8 cellular contexts compared by ENCODE assay signal in the genomic region with DNA sequence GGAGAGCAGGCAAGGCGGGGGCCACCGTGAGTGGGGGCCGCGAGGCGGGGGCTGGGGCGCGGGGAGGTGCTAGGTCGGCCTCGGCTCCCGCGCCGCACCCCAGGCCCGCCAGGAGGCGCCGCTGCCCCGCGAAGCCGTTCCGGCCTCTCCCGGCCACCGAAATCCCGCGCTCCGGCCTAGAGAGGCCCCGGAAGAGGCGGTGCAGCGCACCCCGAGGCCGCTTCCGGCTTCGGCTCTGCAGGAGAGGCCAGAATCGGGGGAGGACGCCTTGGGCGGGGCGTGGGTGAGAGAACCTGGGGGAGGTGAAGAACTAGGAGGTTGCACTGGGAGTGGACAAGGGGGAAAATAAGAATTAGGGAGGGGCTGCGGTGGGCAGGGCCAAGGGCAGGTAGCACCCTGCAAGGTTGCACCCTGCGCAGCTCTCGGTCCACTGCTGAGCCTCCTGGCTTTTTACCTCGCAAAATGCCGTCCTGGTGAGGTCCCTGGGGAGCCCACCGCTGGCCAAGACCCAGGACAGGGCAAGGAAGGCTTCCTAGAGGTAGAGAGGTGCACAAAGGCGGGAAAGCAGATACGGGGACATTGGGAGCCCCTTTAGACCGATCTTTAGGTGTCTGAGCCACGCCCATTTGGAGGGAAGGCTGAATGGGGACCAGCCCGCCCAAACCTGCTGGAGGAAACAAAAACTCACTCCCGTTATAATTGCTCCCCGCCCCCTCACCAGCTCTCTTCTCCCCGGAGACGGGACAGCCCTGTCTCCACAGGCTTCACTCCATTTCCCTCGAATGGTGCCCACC. TPM values are rescaled to one million over a fixed set of nuclear protein-coding genes. Genes with fewer than 3 reads are reported as not detected.
A peak's percentile ranks its signal among the peaks of the same experiment; 100 is the strongest.
DNase-seq lines count a peak whose midpoint lies in the region; FAIRE-seq and TF ChIP-seq lines count a peak whose summit lies in the region.

No MANE protein-coding gene starts in this region.

- H3K4me3 Mint-ChIP-seq in activated T-helper 1 cell treated with anti-CD3 and anti-CD28 coated beads, Interleukin-12 subunit alpha, Interleukin-12 subunit beta, Interleukin-2, Interleukin-4 antibody, amounts not matched to agents 30 ng/mL and 10 ng/mL and 1 ng/mL, durations not matched to agents 14 hours and 24 hours and 36 hours, result peak overlapping the region; percentile 90
- peak overlapping the region; percentile 92 to 95 (median 94) for H3K4me3 Mint-ChIP-seq in nephron
- H3K4me3 Mint-ChIP-seq in stimulated activated naive CD8-positive, alpha-beta T cell treated with anti-CD3 and anti-CD28 coated beads, Interleukin-15, Interleukin-2, amounts not matched to agents 100 ng/mL and 50 ng/mL, for 24 hours, result peak overlapping the region; percentile 94

- peaks cover 13% of the 10 kb centered on the region for H3K27me3 Mint-ChIP-seq in activated T-helper 1 cell treated with anti-CD3 and anti-CD28 coated beads, Interleukin-12 subunit alpha, Interleukin-12 subunit beta, Interleukin-2, Interleukin-4 antibody, amounts not matched to agents 30 ng/mL and 10 ng/mL and 1 ng/mL, durations not matched to agents 14 hours and 24 hours and 36 hours (ENCODE audit: insufficient read depth)
- H3K27me3 Mint-ChIP-seq in nephron (ENCODE audit: low read depth), result peaks cover 11% of the 10 kb centered on the region
- peaks cover 3% of the 10 kb centered on the region for H3K27me3 Mint-ChIP-seq in stimulated activated naive CD8-positive, alpha-beta T cell treated with anti-CD3 and anti-CD28 coated beads, Interleukin-15, Interleukin-2, amounts not matched to agents 100 ng/mL and 50 ng/mL, for 24 hours

- no peaks in the 10 kb centered on the region for H3K9me3 ChIP-seq in GM23248 (ENCODE audit: low read depth)

- no peaks in the 10 kb centered on the region for H3K36me3 Mint-ChIP-seq in activated T-helper 1 cell treated with anti-CD3 and anti-CD28 coated beads, Interleukin-12 subunit alpha, Interleukin-12 subunit beta, Interleukin-2, Interleukin-4 antibody, amounts not matched to agents 30 ng/mL and 10 ng/mL and 1 ng/mL, durations not matched to agents 14 hours and 24 hours and 36 hours (ENCODE audit: low read depth)
- no peaks in the 10 kb centered on the region for H3K36me3 Mint-ChIP-seq in nephron (ENCODE audit: low read depth)
- H3K36me3 Mint-ChIP-seq in stimulated activated naive CD8-positive, alpha-beta T cell treated with anti-CD3 and anti-CD28 coated beads, Interleukin-15, Interleukin-2, amounts not matched to agents 100 ng/mL and 50 ng/mL, for 24 hours (ENCODE audit: low read depth), result no peaks in the 10 kb centered on the region

- peak overlapping the region; percentile 80 for H3K4me3 ChIP-seq in GM23248

- H3K27ac ChIP-seq in GM23248, result no peak overlapping the region

- H4K20me1 ChIP-seq in GM23248 (ENCODE audit: insufficient read depth), result no peaks in the 10 kb centered on the region

- H3K9me2 ChIP-seq in GM23248 (ENCODE audit: insufficient read depth), result no peaks in the 10 kb centered on the region

- H3K9me3 Mint-ChIP-seq in activated T-helper 1 cell treated with anti-CD3 and anti-CD28 coated beads, Interleukin-12 subunit alpha, Interleukin-12 subunit beta, Interleukin-2, Interleukin-4 antibody, amounts not matched to agents 30 ng/mL and 10 ng/mL and 1 ng/mL, durations not matched to agents 14 hours and 24 hours and 36 hours, result no peaks in the 10 kb centered on the region
- no peaks in the 10 kb centered on the region for H3K9me3 Mint-ChIP-seq in nephron
- H3K9me3 Mint-ChIP-seq in stimulated activated naive CD8-positive, alpha-beta T cell treated with anti-CD3 and anti-CD28 coated beads, Interleukin-15, Interleukin-2, amounts not matched to agents 100 ng/mL and 50 ng/mL, for 24 hours, result no peaks in the 10 kb centered on the region

- WGBS in GM23248 (ENCODE audit: low coverage in 1 of 2, low lambda C conversion rate in 2 of 2, missing lambda C conversion rate in 2 of 2), 2 experiments, result 1% methylated on average over 29 to 51 of the region's 51 CpGs

- H3K79me2 ChIP-seq in GM23248 (ENCODE audit: insufficient read depth), result no peaks in the 10 kb centered on the region

- peaks cover 4% of the 10 kb centered on the region; the same call in 1 of the 2 replicates for H3K4me1 ChIP-seq in GM23248 (ENCODE audit: insufficient read depth)

- peak overlapping the region; percentile 94 for H2AFZ ChIP-seq in GM23248

- intact Hi-C loops in activated T-helper 1 cell treated with anti-CD3 and anti-CD28 coated beads, Interleukin-12 subunit alpha, Interleukin-12 subunit beta, Interleukin-2, Interleukin-4 antibody, amounts not matched to agents 30 ng/mL and 10 ng/mL and 1 ng/mL, durations not matched to agents 14 hours and 24 hours and 36 hours (cut with micrococcal nuclease), result loop anchor here (1.0 kb wide), 6 partner anchors 8 to 72 kb away; a partner anchor contains a TSS

- peaks cover 34% of the 10 kb centered on the region for H3K4me1 Mint-ChIP-seq in activated T-helper 1 cell treated with anti-CD3 and anti-CD28 coated beads, Interleukin-12 subunit alpha, Interleukin-12 subunit beta, Interleukin-2, Interleukin-4 antibody, amounts not matched to agents 30 ng/mL and 10 ng/mL and 1 ng/mL, durations not matched to agents 14 hours and 24 hours and 36 hours (ENCODE audit: low read depth)
- H3K4me1 Mint-ChIP-seq in nephron, result peaks cover 29% of the 10 kb centered on the region
- peaks cover 40% of the 10 kb centered on the region for H3K4me1 Mint-ChIP-seq in stimulated activated naive CD8-positive, alpha-beta T cell treated with anti-CD3 and anti-CD28 coated beads, Interleukin-15, Interleukin-2, amounts not matched to agents 100 ng/mL and 50 ng/mL, for 24 hours (ENCODE audit: low read depth)

- peak; percentile 91 to 99 (median 93) for TF ChIP-seq CTCF in nephron (IDR thresholded peaks at IDR 0.05; ENCODE audit: unreplicated experiment in 3 of 3)

- in situ Hi-C loops in GM23248 (cut with MboI), result no loop called here

- H3K36me3 ChIP-seq in GM23248 (ENCODE audit: low read depth), result no peaks in the 10 kb centered on the region

- no peaks in the 10 kb centered on the region for H3F3A ChIP-seq in GM23248 (ENCODE audit: insufficient read depth)

- peak overlapping the region; percentile 83 for H3K4me2 ChIP-seq in GM23248 (ENCODE audit: unreplicated experiment)

- peak overlapping the region; percentile 90 for H3K27ac Mint-ChIP-seq in activated T-helper 1 cell treated with anti-CD3 and anti-CD28 coated beads, Interleukin-12 subunit alpha, Interleukin-12 subunit beta, Interleukin-2, Interleukin-4 antibody, amounts not matched to agents 30 ng/mL and 10 ng/mL and 1 ng/mL, durations not matched to agents 14 hours and 24 hours and 36 hours
- peak overlapping the region; percentile 92 to 98 (median 98) for H3K27ac Mint-ChIP-seq in nephron
- H3K27ac Mint-ChIP-seq in stimulated activated naive CD8-positive, alpha-beta T cell treated with anti-CD3 and anti-CD28 coated beads, Interleukin-15, Interleukin-2, amounts not matched to agents 100 ng/mL and 50 ng/mL, for 24 hours, result peak overlapping the region; percentile 93

- FAIRE-seq in RCC 7860 (lab: Jason Lieb, UNC), result no peak

- DNase-seq in EH (ENCODE audit: low read depth) (peak; percentile 89), GM23248 (peak; percentile 96), LHCN-M2 (ENCODE audit: low read depth) (peak; percentile 84), RCC 7860 (ENCODE audit: low spot score) (peak; percentile 77), fibroblast of peridontal ligament (ENCODE audit: extremely low read depth) (peak; percentile 81)
- DNase-seq in activated T-helper 1 cell treated with anti-CD3 and anti-CD28 coated beads, Interleukin-12 subunit alpha, Interleukin-12 subunit beta, Interleukin-2, Interleukin-4 antibody, amounts not matched to agents 30 ng/mL and 10 ng/mL and 1 ng/mL, durations not matched to agents 14 hours and 24 hours and 36 hours (ENCODE audit: low spot score), result peak; percentile 91

- H3K27me3 ChIP-seq in GM23248 (replicated peaks; ENCODE audit: insufficient read depth), result no peaks in the 10 kb centered on the region

- H3K9ac ChIP-seq in GM23248, result peak overlapping the region; percentile 70

RNA-seq across cellular contexts. Expression of a gene that starts 8.4 kb away (rescaled TPM):
- total RNA-seq in GM23248 (2014; rRNA removed; shearing (Covaris generic)), result 393 and 427 TPM in 2 replicates
- polyA plus RNA-seq in GM23248 (2016; fragmentation: Nextera tagmentation; extraction: Ambion mirVana), result 424 and 426 TPM in 2 replicates
- total RNA-seq in LHCN-M2 (2014; rRNA removed), result 297 and 323 TPM in 2 replicates
- 515 TPM for polyA plus RNA-seq in LHCN-M2 (2012)
- total RNA-seq in activated T-helper 1 cell treated with anti-CD3 and anti-CD28 coated beads, Interleukin-12 subunit alpha, Interleukin-12 subunit beta, Interleukin-2, Interleukin-4 antibody, amounts not matched to agents 30 ng/mL and 10 ng/mL and 1 ng/mL, durations not matched to agents 14 hours and 24 hours and 36 hours, result 237 and 238 TPM in 2 replicates

RNA-seq across cellular contexts. Expression of a gene that starts 22.5 kb away (rescaled TPM):
- under 0.01 TPM in 1 of 2 replicates, not detected in the other for total RNA-seq in GM23248 (2014; rRNA removed; shearing (Covaris generic))
- polyA plus RNA-seq in GM23248 (2016; fragmentation: Nextera tagmentation; extraction: Ambion mirVana), result 0.36 and 0.93 TPM in 2 replicates
- total RNA-seq in LHCN-M2 (2014; rRNA removed), result 1.1 TPM in 1 of 2 replicates, not detected in the other
- 0.02 TPM for polyA plus RNA-seq in LHCN-M2 (2012)
- not detected in 2 replicates for total RNA-seq in activated T-helper 1 cell treated with anti-CD3 and anti-CD28 coated beads, Interleukin-12 subunit alpha, Interleukin-12 subunit beta, Interleukin-2, Interleukin-4 antibody, amounts not matched to agents 30 ng/mL and 10 ng/mL and 1 ng/mL, durations not matched to agents 14 hours and 24 hours and 36 hours

RNA-seq across cellular contexts. Expression of a gene that starts 36.2 kb away (rescaled TPM):
- total RNA-seq in GM23248 (2014; rRNA removed; shearing (Covaris generic)), result not detected in 2 replicates
- not detected in 2 replicates for polyA plus RNA-seq in GM23248 (2016; fragmentation: Nextera tagmentation; extraction: Ambion mirVana)
- not detected in 2 replicates for total RNA-seq in LHCN-M2 (2014; rRNA removed)
- not detected for polyA plus RNA-seq in LHCN-M2 (2012)
- total RNA-seq in activated T-helper 1 cell treated with anti-CD3 and anti-CD28 coated beads, Interleukin-12 subunit alpha, Interleukin-12 subunit beta, Interleukin-2, Interleukin-4 antibody, amounts not matched to agents 30 ng/mL and 10 ng/mL and 1 ng/mL, durations not matched to agents 14 hours and 24 hours and 36 hours, result not detected in 2 replicates

RNA-seq across cellular contexts. Expression of a gene that starts 41.4 kb away (rescaled TPM):
- 8.8 and 13.3 TPM in 2 replicates for total RNA-seq in GM23248 (2014; rRNA removed; shearing (Covaris generic))
- polyA plus RNA-seq in GM23248 (2016; fragmentation: Nextera tagmentation; extraction: Ambion mirVana), result 7.6 and 8.4 TPM in 2 replicates
- total RNA-seq in LHCN-M2 (2014; rRNA removed), result 2.1 and 4.1 TPM in 2 replicates
- 5.0 TPM for polyA plus RNA-seq in LHCN-M2 (2012)
- 0.49 and 1.0 TPM in 2 replicates for total RNA-seq in activated T-helper 1 cell treated with anti-CD3 and anti-CD28 coated beads, Interleukin-12 subunit alpha, Interleukin-12 subunit beta, Interleukin-2, Interleukin-4 antibody, amounts not matched to agents 30 ng/mL and 10 ng/mL and 1 ng/mL, durations not matched to agents 14 hours and 24 hours and 36 hours

RNA-seq across cellular contexts. Expression of a gene that starts 51.3 kb away (rescaled TPM):
- total RNA-seq in GM23248 (2014; rRNA removed; shearing (Covaris generic)), result not detected in 2 replicates
- not detected in 2 replicates for polyA plus RNA-seq in GM23248 (2016; fragmentation: Nextera tagmentation; extraction: Ambion mirVana)
- total RNA-seq in LHCN-M2 (2014; rRNA removed), result not detected in 2 replicates
- polyA plus RNA-seq in LHCN-M2 (2012), result not detected
- not detected in 2 replicates for total RNA-seq in activated T-helper 1 cell treated with anti-CD3 and anti-CD28 coated beads, Interleukin-12 subunit alpha, Interleukin-12 subunit beta, Interleukin-2, Interleukin-4 antibody, amounts not matched to agents 30 ng/mL and 10 ng/mL and 1 ng/mL, durations not matched to agents 14 hours and 24 hours and 36 hours
